14 cellular contexts compared by ENCODE assay signal in the genomic region with DNA sequence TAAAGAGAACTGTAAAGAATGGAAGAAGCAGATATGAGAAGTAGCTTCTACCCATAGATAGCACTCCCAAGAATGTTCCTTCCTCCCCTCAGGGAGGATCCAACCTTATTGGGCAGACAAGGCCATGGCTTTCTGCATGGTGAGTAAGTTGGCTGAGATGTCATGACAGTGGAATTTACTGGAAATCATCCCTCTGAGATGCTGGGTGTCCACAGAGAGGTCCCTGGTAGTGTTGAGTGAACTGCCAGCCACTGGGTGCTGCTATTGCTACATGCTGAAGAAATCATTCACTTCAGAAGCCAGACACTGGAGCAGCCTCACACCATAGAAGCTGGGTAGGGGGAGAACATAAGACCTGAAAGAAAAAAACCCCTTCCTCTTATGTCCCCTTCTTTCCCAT. TPM values are rescaled to one million over a fixed set of nuclear protein-coding genes. Genes with fewer than 3 reads are reported as not detected.
DNase-seq lines count a peak whose midpoint lies in the region; ATAC-seq and TF ChIP-seq lines count a peak whose summit lies in the region.
"Had no signal": no experiment of that assay in that cellular context is flagged by ENCODE, and none has a peak within 500 bp of the region (broad histone marks: within the 10 kb centered on the region; RNA-seq: fewer than 3 reads in every experiment).

No MANE protein-coding gene starts in this region.

- H2AFZ ChIP-seq in PC-3 (ENCODE audit: low read length) = no peak overlapping the region

- POLR2A ChIA-PET in PC-3 (lab: Charles Lee; ENCODE audit: unreplicated experiment) = no interaction called here

- no peaks in the 10 kb centered on the region for H3K9me3 ChIP-seq in cardiac muscle cell (ENCODE audit: low read depth)
- H3K9me3 ChIP-seq in PC-3 (ENCODE audit: low read length) = no peaks in the 10 kb centered on the region
- no peaks in the 10 kb centered on the region for H3K9me3 ChIP-seq in aorta (ENCODE audit: control insufficient read depth, low read length)
- H3K9me3 ChIP-seq: pancreas, testis had no signal

- ATAC-seq in Right ventricle myocardium inferior = no peak
- 0 out of 2 replicates have a peak, but pooled peaks have one; percentile 46 for ATAC-seq in PC-3
- ATAC-seq in GM21515 (IDR thresholded peaks at IDR 0.05; ENCODE audit: unreplicated experiment) = no peak
- ATAC-seq in GM18517 (IDR thresholded peaks at IDR 0.05; ENCODE audit: unreplicated experiment) = no peak
- no peak for ATAC-seq in aorta (ENCODE audit: low FRiP score)
- ATAC-seq: left ventricle myocardium superior, pancreas, T-cell had no signal

- no peaks in the 10 kb centered on the region for H4K20me1 ChIP-seq in PC-3 (ENCODE audit: low read length)
- H4K20me1 ChIP-seq: BLaER1 treated with 17β-estradiol and CSF1 and Interleukin-3, amounts not matched to agents 10 nM and 100 nM had no signal

- H3K4me1 ChIP-seq in cardiac muscle cell (ENCODE audit: low read depth) (peaks cover 9% of the 10 kb centered on the region), PC-3 (ENCODE audit: insufficient read depth, low read length) (no peaks in the 10 kb centered on the region; the same call in 1 of the 2 replicates), aorta (ENCODE audit: control insufficient read depth in 1 of 2, insufficient read depth in 2 of 2, low read length in 2 of 2) (peaks cover 2 to 3% of the 10 kb centered on the region in 2 donors)
- H3K4me1 ChIP-seq: BLaER1 treated with 17β-estradiol and CSF1 and Interleukin-3, amounts not matched to agents 10 nM and 100 nM; pancreas; testis had no signal

- H3K79me2 ChIP-seq in PC-3 (ENCODE audit: low read length) = no peaks in the 10 kb centered on the region

- H3K4me3 ChIP-seq in cardiac muscle cell (no peak overlapping the region), PC-3 (ENCODE audit: low read length) (no peak overlapping the region), epithelial cell of proximal tubule (ENCODE audit: low read depth, low read length) (no peak overlapping the region), aorta (ENCODE audit: low read length in 2 of 2) (no peak overlapping the region)
- H3K4me3 ChIP-seq: BLaER1 treated with 17β-estradiol and CSF1 and Interleukin-3, amounts not matched to agents 10 nM and 100 nM; pancreas; testis had no signal

- no peaks in the 10 kb centered on the region for H3F3A ChIP-seq in PC-3 (ENCODE audit: low read length, unreplicated experiment)

- H3K27ac ChIP-seq in cardiac muscle cell = no peak overlapping the region
- H3K27ac ChIP-seq in PC-3 (ENCODE audit: low read length) = no peak overlapping the region
- H3K27ac ChIP-seq in aorta (ENCODE audit: low read depth in 1 of 2, low read length in 2 of 2) = no peak overlapping the region
- H3K27ac ChIP-seq: BLaER1 treated with 17β-estradiol and CSF1 and Interleukin-3, amounts not matched to agents 10 nM and 100 nM; pancreas; testis had no signal

- H3K27me3 ChIP-seq in cardiac muscle cell (no peaks in the 10 kb centered on the region), PC-3 (ENCODE audit: low read length) (peaks cover 57% of the 10 kb centered on the region), aorta (ENCODE audit: control insufficient read depth in 1 of 2, insufficient read depth in 2 of 2, low read length in 1 of 2) (peaks cover 0 to 2% of the 10 kb centered on the region in 2 donors)
- H3K27me3 ChIP-seq: BLaER1 treated with 17β-estradiol and CSF1 and Interleukin-3, amounts not matched to agents 10 nM and 100 nM; pancreas; testis had no signal

- H3K36me3 ChIP-seq in cardiac muscle cell (no peaks in the 10 kb centered on the region), PC-3 (ENCODE audit: low read depth, low read length) (no peaks in the 10 kb centered on the region), aorta (ENCODE audit: control insufficient read depth in 1 of 2, insufficient read depth in 2 of 2, low read length in 1 of 2) (no peaks in the 10 kb centered on the region)
- H3K36me3 ChIP-seq: BLaER1 treated with 17β-estradiol and CSF1 and Interleukin-3, amounts not matched to agents 10 nM and 100 nM; pancreas had no signal

- BruUV-seq in PC-3 (replicated peaks; lab: Mats Ljungman, UMichigan) = no TSS peak

- CTCF ChIA-PET in PC-3 (lab: Charles Lee) = no interaction called here

- DNase-seq in cardiac muscle cell (ENCODE audit: low read depth in 1 of 2, low spot score in 1 of 2) (peak in 1 of 2 donors; percentile 41), Right ventricle myocardium inferior (ENCODE audit: missing footprints) (no peak), PC-3 (peak; percentile 49), epithelial cell of proximal tubule (ENCODE audit: low read depth) (no peak), aorta (no peak)
- no peak for DNase-seq in stimulated activated naive CD4-positive, alpha-beta T cell treated with Interleukin-2 at 50 U/mL for 16 hours (lab: John Stamatoyannopoulos, UW)
- DNase-seq: anterior cingulate cortex, left ventricle myocardium superior, pancreas, T-cell, testis had no signal

- no peak overlapping the region for H3K9ac ChIP-seq in PC-3 (ENCODE audit: low read length)
- H3K9ac ChIP-seq: BLaER1 treated with 17β-estradiol and CSF1 and Interleukin-3, amounts not matched to agents 10 nM and 100 nM had no signal

- TF ChIP-seq CTCF in cardiac muscle cell (IDR thresholded peaks at IDR 0.05; ENCODE audit: low read depth, low read length) = peak; percentile 30
- TF ChIP-seq CTCF in PC-3 (conservative IDR thresholded peaks at IDR 0.05; ENCODE audit: low read depth, low read length) = peak; percentile 49
- peak; percentile 65 for TF ChIP-seq CTCF in epithelial cell of proximal tubule (conservative IDR thresholded peaks at IDR 0.05; ENCODE audit: low read depth, low read length)

- no peak overlapping the region for H3K4me2 ChIP-seq in PC-3 (ENCODE audit: low read length)
- H3K4me2 ChIP-seq: BLaER1 treated with 17β-estradiol and CSF1 and Interleukin-3, amounts not matched to agents 10 nM and 100 nM had no signal

- H3K9me2 ChIP-seq in PC-3 (replicated peaks; ENCODE audit: low read length) = no peaks in the 10 kb centered on the region

- intact Hi-C loops in Right ventricle myocardium inferior (cut with DNase I) = no loop called here
- intact Hi-C loops in PC-3 (cut with micrococcal nuclease) = no loop called here
- intact Hi-C loops in aorta (cut with DNase I) = no loop called here

RNA-seq across cellular contexts. Expression of a gene that starts 46.4 kb away (rescaled TPM):
- total RNA-seq in cardiac muscle cell (9.3 and 15.2 TPM in 2 replicates), Right ventricle myocardium inferior (1.5 TPM), PC-3 (2014; rRNA removed) (70.8 and 72.6 TPM in 2 replicates), epithelial cell of proximal tubule (21.8 and 26.1 TPM in 2 replicates), aorta (1 to 10 TPM in 1 of 2 donors, under 1 TPM in 1; 0.39 to 1.5 TPM)
- polyA plus RNA-seq in cardiac muscle cell (9.6 and 10.5 TPM in 2 replicates), aorta (1 to 10 TPM in 1 of 2 donors, under 1 TPM in 1; 0.03 to 1.1 TPM)
